In the genomic region with DNA sequence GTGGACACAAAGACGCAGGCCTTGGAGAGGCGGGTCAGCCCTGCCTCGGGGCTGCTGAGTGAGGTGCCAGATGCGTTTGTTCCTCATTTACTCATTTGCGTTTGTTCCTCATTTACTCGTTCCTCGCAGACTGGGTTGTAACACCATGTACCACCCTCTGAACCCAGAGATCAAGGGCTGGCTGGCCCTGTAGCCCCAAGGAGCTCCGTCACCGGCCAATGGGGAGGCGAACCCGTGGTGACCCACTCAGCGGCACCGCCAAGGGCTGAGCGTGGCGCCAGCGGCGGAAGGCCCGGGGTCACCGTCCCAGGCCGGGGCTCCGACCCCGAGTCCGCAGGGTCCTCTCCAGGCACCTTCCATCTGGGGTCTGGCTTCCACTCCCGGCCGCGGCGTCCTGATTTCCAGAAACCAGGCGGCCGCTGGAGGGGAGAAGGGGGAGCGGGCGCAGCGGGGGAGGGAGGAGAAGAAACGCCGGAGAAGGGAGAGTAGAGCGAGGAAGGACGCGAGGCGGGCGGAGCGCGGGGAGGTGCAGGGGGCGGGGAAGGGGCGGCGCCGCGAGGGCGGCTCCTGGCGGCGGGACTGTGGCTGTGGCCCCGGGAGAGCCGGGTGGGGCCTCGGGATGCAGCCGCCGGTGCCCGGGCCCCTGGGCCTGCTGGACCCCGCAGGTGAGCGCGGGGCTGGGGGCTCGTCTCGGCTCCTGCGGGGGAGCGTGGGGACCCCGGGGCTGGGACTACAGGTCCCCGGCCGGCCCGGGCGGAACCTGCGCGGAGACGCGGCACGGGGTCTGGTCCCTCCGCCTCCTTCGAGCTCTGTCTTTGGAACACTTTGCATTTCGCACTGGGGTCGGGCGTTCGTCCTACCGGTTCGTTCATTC, we compare ENCODE assay signal across 8 cellular contexts. TPM values are rescaled to one million over a fixed set of nuclear protein-coding genes. Genes with fewer than 3 reads are reported as not detected.
DNase-seq lines count a peak whose midpoint lies in the region; ATAC-seq and TF ChIP-seq lines count a peak whose summit lies in the region.

Gene TMEM255B (plus strand): TSS at position 576 of the 874 bp plus-strand sequence. CDS start 44 bp downstream, at position 620.

- peak within 1 kb of the TSS; percentile 81 for H3K9ac ChIP-seq in neuronal stem cell (ENCODE audit: low read depth, low read length, poor library complexity)

- H2BK120ac ChIP-seq in neuronal stem cell (ENCODE audit: low read depth, low read length) = no peak within 1 kb of the TSS

- no peak within 1 kb of the TSS for H2BK12ac ChIP-seq in neuronal stem cell (ENCODE audit: low read length)

- CTCF ChIA-PET in activated naive CD4-positive, alpha-beta T cell treated with anti-CD3 and anti-CD28 coated beads for 36 hours (lab: Charles Lee) = no interaction called here

- H3K23ac ChIP-seq in neuronal stem cell (ENCODE audit: low read depth, low read length, poor library complexity) = peak within 1 kb of the TSS; percentile 0

- in situ Hi-C loops in SK-MEL-5 (cut with HindIII; ENCODE audit: low pct_unique_long_range_greater_than_20kb, low sequenced_read_pairs) = no loop called here

- H3K36me3 ChIP-seq in gastroesophageal sphincter (no peaks in the 10 kb centered on the region), neuronal stem cell (replicated peaks in 1 of 2; ENCODE audit: control insufficient read depth in 2 of 2, insufficient read depth in 2 of 2, low read length in 2 of 2) (peaks cover 0 to 2% of the 10 kb centered on the region in 2 donors)

- no peak within 1 kb of the TSS for H2AK5ac ChIP-seq in neuronal stem cell (ENCODE audit: low read depth, low read length)

- H3K4me3 Mint-ChIP-seq in activated naive CD4-positive, alpha-beta T cell treated with anti-CD3 and anti-CD28 coated beads for 36 hours = peak within 1 kb of the TSS; percentile 86

- TF ChIP-seq CTCF in gastroesophageal sphincter (IDR thresholded peaks at IDR 0.05) = peak in 3 of 4 experiments; percentile 38 to 76 (median 44)

- DNase-seq in CD1c-positive myeloid dendritic cell (ENCODE audit: extremely low spot score) (peak; percentile 84), SK-MEL-5 (ENCODE audit: low read depth, low spot score) (peak; percentile 56), neuronal stem cell (ENCODE audit: low spot score) (peak; percentile 71), stromal cell of bone marrow (ENCODE audit: low read depth) (peak; percentile 41)
- DNase-seq in Jurkat, Clone E6-1 (ENCODE audit: low read depth, low spot score) = no peak
- peak; percentile 82 for DNase-seq in activated naive CD4-positive, alpha-beta T cell treated with anti-CD3 and anti-CD28 coated beads for 36 hours

- H4K8ac ChIP-seq in neuronal stem cell (ENCODE audit: low read depth, low read length) = no peak within 1 kb of the TSS

- TF ChIP-seq EP300 in gastroesophageal sphincter (IDR thresholded peaks at IDR 0.05) = no peak

- H2BK5ac ChIP-seq in neuronal stem cell (ENCODE audit: low read length) = peak within 1 kb of the TSS; percentile 30

- H3K4me3 ChIP-seq in Jurkat, Clone E6-1 (ENCODE audit: low read length) = peak within 1 kb of the TSS; percentile 42
- H3K4me3 ChIP-seq in gastroesophageal sphincter (peak within 1 kb of the TSS; percentile 74 to 84), neuronal stem cell (ENCODE audit: low read length in 2 of 2) (peak within 1 kb of the TSS; percentile 54 to 80)

- H3K4me1 ChIP-seq in gastroesophageal sphincter = peaks cover 0 to 19% (median 3%) of the 10 kb centered on the region in 3 donors
- peaks cover 7 to 10% of the 10 kb centered on the region in 2 donors for H3K4me1 ChIP-seq in neuronal stem cell (ENCODE audit: control insufficient read depth in 2 of 2, insufficient read depth in 1 of 2, low read depth in 1 of 2, low read length in 2 of 2)

- no peaks in the 10 kb centered on the region for H3K36me3 Mint-ChIP-seq in activated naive CD4-positive, alpha-beta T cell treated with anti-CD3 and anti-CD28 coated beads for 36 hours (ENCODE audit: low read depth)

- no peaks in the 10 kb centered on the region for H3K9me3 ChIP-seq in gastroesophageal sphincter
- peaks cover 0 to 8% of the 10 kb centered on the region in 2 donors for H3K9me3 ChIP-seq in neuronal stem cell (replicated peaks in 1 of 2; ENCODE audit: control insufficient read depth in 2 of 2, insufficient read depth in 1 of 2, low read depth in 1 of 2, low read length in 2 of 2)

- peak within 1 kb of the TSS; percentile 95 for H3K18ac ChIP-seq in neuronal stem cell (ENCODE audit: low read length)

- intact Hi-C loops in activated naive CD4-positive, alpha-beta T cell treated with anti-CD3 and anti-CD28 coated beads for 36 hours (cut with micrococcal nuclease) = loop anchor here (1.0 to 2.0 kb wide), 2 partner anchors 13 to 56 kb away; no protein-coding TSS in a partner anchor

- ATAC-seq in GM21367 (IDR thresholded peaks at IDR 0.05; ENCODE audit: unreplicated experiment) = peak; percentile 80
- peak; percentile 96 for ATAC-seq in gastroesophageal sphincter

- peak within 1 kb of the TSS; percentile 99 for H2AFZ ChIP-seq in neuronal stem cell (ENCODE audit: low read length)

- H4K91ac ChIP-seq in neuronal stem cell (ENCODE audit: low read depth, low read length, poor library complexity) = no peak within 1 kb of the TSS

- peaks cover 5% of the 10 kb centered on the region for H3K27me3 ChIP-seq in gastroesophageal sphincter
- peaks cover 0 to 55% (median 16%) of the 10 kb centered on the region in 3 experiments for H3K27me3 ChIP-seq in neuronal stem cell (ENCODE audit: control insufficient read depth in 3 of 3, insufficient read depth in 3 of 3, low read depth in 1 of 3, low read length in 3 of 3)

- H3K79me1 ChIP-seq in neuronal stem cell (ENCODE audit: low read depth, low read length) = peaks cover 1% of the 10 kb centered on the region

- H3K4me1 Mint-ChIP-seq in activated naive CD4-positive, alpha-beta T cell treated with anti-CD3 and anti-CD28 coated beads for 36 hours (ENCODE audit: low read depth) = peaks cover 15% of the 10 kb centered on the region

- H2BK15ac ChIP-seq in neuronal stem cell (ENCODE audit: low read length) = no peak within 1 kb of the TSS

- no peak within 1 kb of the TSS for H3K27ac Mint-ChIP-seq in activated naive CD4-positive, alpha-beta T cell treated with anti-CD3 and anti-CD28 coated beads for 36 hours

- 0 to 2% methylated on average over 17 to 38 of the region's 80 CpGs for WGBS in gastroesophageal sphincter (ENCODE audit: low coverage in 1 of 2), 2 donors
- WGBS in neuronal stem cell (ENCODE audit: extremely low coverage in 2 of 2, insufficient read length in 2 of 2, insufficient replicate concordance in 1 of 2), 2 donors = no CpG with 5 or more reads among the region's 80 CpGs

- H3K9me3 Mint-ChIP-seq in activated naive CD4-positive, alpha-beta T cell treated with anti-CD3 and anti-CD28 coated beads for 36 hours = no peaks in the 10 kb centered on the region

- peak; percentile 17 to 27 for TF ChIP-seq POLR2A in gastroesophageal sphincter (IDR thresholded peaks at IDR 0.05)

- peak within 1 kb of the TSS; percentile 96 for H3K4me2 ChIP-seq in neuronal stem cell (ENCODE audit: insufficient read depth, low read length, poor library complexity, severe bottlenecking)

- peak within 1 kb of the TSS; percentile 1 for H3K14ac ChIP-seq in neuronal stem cell (ENCODE audit: low read length)

- no peak within 1 kb of the TSS for H3K4ac ChIP-seq in neuronal stem cell (ENCODE audit: low read length)

- H3K27ac ChIP-seq in gastroesophageal sphincter (peak within 1 kb of the TSS; percentile 53 to 87 (median 86)), neuronal stem cell (replicated peaks; ENCODE audit: low read length) (no peak within 1 kb of the TSS)

- peaks cover 38% of the 10 kb centered on the region for H3K27me3 Mint-ChIP-seq in activated naive CD4-positive, alpha-beta T cell treated with anti-CD3 and anti-CD28 coated beads for 36 hours (ENCODE audit: low read depth)

RNA-seq across cellular contexts. Expression of gene TMEM255B, which starts in this region (rescaled TPM):
- 4.1 TPM for polyA plus RNA-seq in Jurkat, Clone E6-1 (2012; ENCODE audit: insufficient read depth, insufficient read length)
- total RNA-seq in SK-MEL-5 (2014; rRNA removed; shearing (Covaris generic)) = 0.48 and 0.67 TPM in 2 replicates
- 2.6 and 3.0 TPM in 2 replicates for polyA plus RNA-seq in SK-MEL-5 (2015; cell fraction: cytosol; rRNA removed)
- polyA plus RNA-seq in SK-MEL-5 (2015; cell fraction: nucleus; rRNA removed) = 3.8 TPM in 2 replicates
- 1 to 10 TPM; 1.1 TPM for total RNA-seq in activated naive CD4-positive, alpha-beta T cell treated with anti-CD3 and anti-CD28 coated beads for 36 hours
- 10 to 100 TPM in 1 of 4 donors, 1 to 10 TPM in 3; 4.9 to 13.2 (median 7.8) TPM for total RNA-seq in gastroesophageal sphincter
- polyA plus RNA-seq in neuronal stem cell (2013, experiment 1 of 2) = 2.5 TPM
- polyA plus RNA-seq in neuronal stem cell (2013, experiment 2 of 2) = 2.2 TPM
